1 cellular context compared by ENCODE assay signal in genomic region chr3:100225883-100226282, GRCh38.
TF ChIP-seq lines count a peak whose summit lies in the region.

No MANE protein-coding gene starts in this region.

TF ChIP-seq in K562, 482 proteins besides CTCF, POLR2A, EP300 and RAD21:
- no peak for TF ChIP-seq KLF10 (CRISPR knock-in tag; IDR thresholded peaks at IDR 0.05)
- no peak for TF ChIP-seq POLR2B (IDR thresholded peaks at IDR 0.05; ENCODE audit: low read depth, partially characterized antibody)
- TF ChIP-seq ZNF785 (CRISPR knock-in tag; IDR thresholded peaks at IDR 0.05), result no peak
- no peak for TF ChIP-seq POLR2G (IDR thresholded peaks at IDR 0.05; ENCODE audit: low read depth, low read length)
- TF ChIP-seq JUND (IDR thresholded peaks at IDR 0.05; ENCODE audit: borderline replicate concordance, low read depth, low read length), result no peak
- TF ChIP-seq JUND (tag; IDR thresholded peaks at IDR 0.05; ENCODE audit: borderline replicate concordance, low read depth, low read length), result no peak
